Comparison of ENCODE assay signal across 19 cellular contexts in the genomic region with DNA sequence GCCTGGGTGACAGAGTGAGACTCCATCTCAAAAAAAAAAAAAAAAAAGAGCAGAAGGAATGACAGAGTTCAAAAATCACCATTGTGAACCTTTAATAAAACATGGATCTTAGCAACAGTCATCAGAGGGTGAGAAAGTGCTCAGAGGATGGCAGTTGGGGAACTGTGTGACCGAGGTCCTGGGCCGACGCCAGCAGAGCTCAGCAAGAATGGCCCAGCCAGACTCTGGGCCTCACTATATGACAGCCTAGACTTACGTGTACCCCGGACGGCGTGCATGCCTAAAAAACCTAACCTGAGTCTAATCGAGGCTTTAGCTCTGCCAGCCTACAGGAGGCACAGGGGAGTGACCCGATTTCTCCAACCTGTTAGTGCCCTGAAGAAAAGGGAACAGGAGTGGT.
DNase-seq lines count a peak whose midpoint lies in the region; ATAC-seq and TF ChIP-seq lines count a peak whose summit lies in the region.
"Had no signal": no experiment of that assay in that cellular context is flagged by ENCODE, and none has a peak within 500 bp of the region (broad histone marks: within the 10 kb centered on the region; RNA-seq: fewer than 3 reads in every experiment).

No MANE protein-coding gene starts in this region.

- ATAC-seq in central memory CD8-positive, alpha-beta T cell (replicated peaks; ENCODE audit: extremely low read depth, poor library complexity, severe bottlenecking): no peak
- ATAC-seq: HepG2 had no signal

- no peak for DNase-seq in HL-60 (ENCODE audit: low read depth in 1 of 2, low spot score in 1 of 2)
- DNase-seq in central memory CD8-positive, alpha-beta T cell (ENCODE audit: low spot score in 2 of 2): no peak
- no peak for DNase-seq in H4 (ENCODE audit: low spot score)
- no peak for DNase-seq in retina
- DNase-seq in NCI-H69 (lab: John Stamatoyannopoulos, UW): no peak
- DNase-seq: BE2C, DMS 273 treated with DMSO at 0.1 percent for 48 hours, GOT3, HFFc6, Karpas-422, MM.1S, NCI-H1105 treated with DMSO at 0.1 percent for 48 hours, NCI-H187, NCI-H446, NCI-H82, SHP77 treated with DMSO at 0.1 percent for 48 hours had no signal

- no peak overlapping the region for H3K4me3 ChIP-seq in HL-60 (replicated peaks; ENCODE audit: insufficient read depth, low read length)

- peaks cover 36% of the 10 kb centered on the region for H3K4me1 Mint-ChIP-seq in central memory CD8-positive, alpha-beta T cell

- no peaks in the 10 kb centered on the region for H3K9me3 Mint-ChIP-seq in central memory CD8-positive, alpha-beta T cell
- H3K9me3 Mint-ChIP-seq: HFFc6 had no signal

- H3K27me3 Mint-ChIP-seq in central memory CD8-positive, alpha-beta T cell: no peaks in the 10 kb centered on the region

- peaks cover 45% of the 10 kb centered on the region for H3K36me3 Mint-ChIP-seq in central memory CD8-positive, alpha-beta T cell (ENCODE audit: insufficient read depth)

- H3K27ac ChIP-seq in HL-60 (replicated peaks) (peak overlapping the region; percentile 69), layer of hippocampus (ENCODE audit: low read depth, low read length) (peak overlapping the region; percentile 49), temporal lobe (ENCODE audit: low read depth, low read length) (peak overlapping the region; percentile 88)

- H3K27me3 ChIP-seq in HL-60 (ENCODE audit: insufficient read depth, poor library complexity, severe bottlenecking) (no peaks in the 10 kb centered on the region), layer of hippocampus (ENCODE audit: control insufficient read depth, insufficient read depth, low read length) (no peaks in the 10 kb centered on the region)
- H3K27me3 ChIP-seq: BE2C had no signal

- H3K4me3 Mint-ChIP-seq in central memory CD8-positive, alpha-beta T cell: no peak overlapping the region
- H3K4me3 Mint-ChIP-seq: HFFc6 had no signal

- TF ChIP-seq CTCF in HL-60 (IDR thresholded peaks at IDR 0.05; ENCODE audit: insufficient read depth, low read length): no peak

- H3K27ac Mint-ChIP-seq in central memory CD8-positive, alpha-beta T cell (ENCODE audit: low read depth): peak overlapping the region; percentile 83
- H3K27ac Mint-ChIP-seq: HFFc6 had no signal
